In genomic region chr11:121090145-121090721, GRCh38 we compare ENCODE assay signal across 31 cellular contexts. TPM values are rescaled to one million over a fixed set of nuclear protein-coding genes. Genes with fewer than 3 reads are reported as not detected.
"Had no signal": no experiment of that assay in that cellular context is flagged by ENCODE, and none has a peak within 500 bp of the region (broad histone marks: within the 10 kb centered on the region; RNA-seq: fewer than 3 reads in every experiment).

No MANE protein-coding gene starts in this region.

- H3K4me3 ChIP-seq: ascending aorta, body of pancreas, breast epithelium, Peyer's patch had no signal

- H3K9me3 ChIP-seq: ascending aorta, body of pancreas, breast epithelium, Peyer's patch had no signal

- H3K4me1 Mint-ChIP-seq: activated CD4-positive, alpha-beta T cell treated with anti-CD3 and anti-CD28 coated beads, Interleukin-2, amount 10 ng/mL, durations not matched to agents 24 days and 14 days; activated naive CD8-positive, alpha-beta T cell treated with anti-CD3 and anti-CD28 coated beads, Interleukin-2, amount 10 ng/mL, durations not matched to agents 7 days and 5 days had no signal

- H3K27ac Mint-ChIP-seq: activated CD4-positive, alpha-beta T cell treated with anti-CD3 and anti-CD28 coated beads, Interleukin-2, amount 10 ng/mL, durations not matched to agents 24 days and 14 days; activated CD8-positive, alpha-beta T cell treated with anti-CD3 and anti-CD28 coated beads for 36 hours; activated naive CD4-positive, alpha-beta T cell treated with anti-CD3 and anti-CD28 coated beads, Interleukin-2, amount 50 U/mL, for 24 hours; activated naive CD8-positive, alpha-beta T cell treated with anti-CD3 and anti-CD28 coated beads, Interleukin-2, amount 10 ng/mL, durations not matched to agents 7 days and 5 days; activated T-helper 2 cell treated with anti-CD3 and anti-CD28 coated beads, Interferon-gamma antibody, Interleukin-2, Interleukin-4, amounts not matched to agents 10 μg/mL and 5 μg/mL and 100 μg/mL, durations not matched to agents 14 hours and 24 hours and 36 hours; T-helper 1 cell treated with Interleukin-12 subunit alpha and Interleukin-12 subunit beta and Interleukin-4 antibody, amounts not matched to agents 30 μg/mL and 1 μg/mL, for 36 hours; T-helper 2 cell treated with Interferon-gamma antibody and Interleukin-4, amounts not matched to agents 5 μg/mL and 100 μg/mL, for 36 hours had no signal

- H3K27me3 ChIP-seq: ascending aorta, body of pancreas, breast epithelium, Peyer's patch had no signal

- DNase-seq: activated CD4-positive, alpha-beta T cell treated with anti-CD3 and anti-CD28 coated beads, Interleukin-2, amount 10 ng/mL, durations not matched to agents 24 days and 14 days; activated CD4-positive, alpha-beta T cell treated with anti-CD3 and anti-CD28 coated beads, Interleukin-2, amount 50 U/mL, for 4 hours; activated CD8-positive, alpha-beta T cell treated with anti-CD3 and anti-CD28 coated beads for 36 hours; activated gamma-delta T cell; activated naive CD4-positive, alpha-beta T cell treated with Interleukin-2 at 50 U/mL for 16 hours; activated naive CD8-positive, alpha-beta T cell treated with anti-CD3 and anti-CD28 coated beads, Interleukin-2, amount 10 ng/mL, durations not matched to agents 7 days and 5 days; activated T-cell treated with anti-CD3 and anti-CD28 coated beads, Interleukin-2, amount 50 U/mL, for 1 hour; amygdala; body of pancreas; NCI-H1092 treated with DMSO at 0.1 percent for 48 hours; NCI-H1417; NCI-H146; NCI-H187; NCI-H2029 treated with DMSO at 0.1 percent for 48 hours; NCI-H2107; NCI-H2171; NCI-H510A; NCI-H526; NCI-H748 treated with DMSO at 0.1 percent for 48 hours; NK-92 treated with Interleukin-12 subunit alpha and Interleukin-12 subunit beta, amount 100 ng/mL, for 24 hours; PC-3; Peyer's patch; RPMI8226; SIG-M5 had no signal

- H3K4me1 ChIP-seq: ascending aorta, breast epithelium, Peyer's patch had no signal

- H3K4me3 Mint-ChIP-seq: activated CD4-positive, alpha-beta T cell treated with anti-CD3 and anti-CD28 coated beads, Interleukin-2, amount 10 ng/mL, durations not matched to agents 24 days and 14 days; activated CD8-positive, alpha-beta T cell treated with anti-CD3 and anti-CD28 coated beads for 36 hours; activated naive CD4-positive, alpha-beta T cell treated with anti-CD3 and anti-CD28 coated beads, Interleukin-2, amount 50 U/mL, for 24 hours; activated naive CD8-positive, alpha-beta T cell treated with anti-CD3 and anti-CD28 coated beads, Interleukin-2, amount 10 ng/mL, durations not matched to agents 7 days and 5 days; T-helper 1 cell treated with Interleukin-12 subunit alpha and Interleukin-12 subunit beta and Interleukin-4 antibody, amounts not matched to agents 30 μg/mL and 1 μg/mL, for 36 hours; T-helper 2 cell treated with Interferon-gamma antibody and Interleukin-4, amounts not matched to agents 5 μg/mL and 100 μg/mL, for 36 hours had no signal

- ATAC-seq: activated CD8-positive, alpha-beta T cell treated with anti-CD3 and anti-CD28 coated beads for 36 hours; body of pancreas; PC-3 had no signal

- H3K27me3 Mint-ChIP-seq: activated CD4-positive, alpha-beta T cell treated with anti-CD3 and anti-CD28 coated beads, Interleukin-2, amount 10 ng/mL, durations not matched to agents 24 days and 14 days; activated CD8-positive, alpha-beta T cell treated with anti-CD3 and anti-CD28 coated beads for 36 hours; activated naive CD4-positive, alpha-beta T cell treated with anti-CD3 and anti-CD28 coated beads, Interleukin-2, amount 50 U/mL, for 24 hours; activated naive CD8-positive, alpha-beta T cell treated with anti-CD3 and anti-CD28 coated beads, Interleukin-2, amount 10 ng/mL, durations not matched to agents 7 days and 5 days had no signal

- H3K27ac ChIP-seq: ascending aorta, body of pancreas, breast epithelium, Peyer's patch had no signal

- H3K36me3 ChIP-seq: breast epithelium had no signal

- FAIRE-seq: TTC549 had no signal

- H3K9me3 Mint-ChIP-seq: activated CD4-positive, alpha-beta T cell treated with anti-CD3 and anti-CD28 coated beads, Interleukin-2, amount 10 ng/mL, durations not matched to agents 24 days and 14 days; activated CD8-positive, alpha-beta T cell treated with anti-CD3 and anti-CD28 coated beads for 36 hours; activated naive CD4-positive, alpha-beta T cell treated with anti-CD3 and anti-CD28 coated beads, Interleukin-2, amount 50 U/mL, for 24 hours; activated T-helper 2 cell treated with anti-CD3 and anti-CD28 coated beads, Interferon-gamma antibody, Interleukin-2, Interleukin-4, amounts not matched to agents 10 μg/mL and 5 μg/mL and 100 μg/mL, durations not matched to agents 14 hours and 24 hours and 36 hours; T-helper 1 cell treated with Interleukin-12 subunit alpha and Interleukin-12 subunit beta and Interleukin-4 antibody, amounts not matched to agents 30 μg/mL and 1 μg/mL, for 36 hours; T-helper 2 cell treated with Interferon-gamma antibody and Interleukin-4, amounts not matched to agents 5 μg/mL and 100 μg/mL, for 36 hours had no signal

RNA-seq across cellular contexts. Expression of gene TECTA, which starts 10.8 kb away (rescaled TPM):
- total RNA-seq: ascending aorta had no signal
